Comparison of ENCODE assay signal across 18 cellular contexts in genomic region chr5:146860213-146860891, GRCh38. TPM values are rescaled to one million over a fixed set of nuclear protein-coding genes. Genes with fewer than 3 reads are reported as not detected.
DNase-seq lines count a peak whose midpoint lies in the region; ATAC-seq and TF ChIP-seq lines count a peak whose summit lies in the region.
"Had no signal": no experiment of that assay in that cellular context is flagged by ENCODE, and none has a peak within 500 bp of the region (broad histone marks: within the 10 kb centered on the region; RNA-seq: fewer than 3 reads in every experiment).

No MANE protein-coding gene starts in this region.

- no peak overlapping the region for H3K4me3 ChIP-seq in astrocyte of the spinal cord (ENCODE audit: low read depth, low read length)
- H3K4me3 ChIP-seq: GM12878 had no signal

- DNase-seq in EH (ENCODE audit: low read depth) (peak; percentile 60), LoVo (ENCODE audit: low spot score) (peak; percentile 76), astrocyte of the spinal cord (ENCODE audit: low read depth, low spot score) (peak; percentile 69), nephron progenitor cell (peak; percentile 3), SW 1271 (lab: John Stamatoyannopoulos, UW) (no peak)
- no peak for DNase-seq in activated CD4-positive, alpha-beta memory T cell treated with anti-CD3 and anti-CD28 coated beads for 36 hours
- DNase-seq: activated naive CD4-positive, alpha-beta T cell; C1 segment of cervical spinal cord; effector CD8-positive, alpha-beta T cell; HFFc6; Karpas-422; NCI-H1694; NCI-H524; stimulated activated CD4-positive, alpha-beta T cell treated with anti-CD3 and anti-CD28 coated beads, Interleukin-12 subunit alpha, Interleukin-12 subunit beta, amount 100 ng/mL, for 4 hours; WERI-Rb-1 had no signal

- H3K4me3 Mint-ChIP-seq in nephron progenitor cell, result no peak overlapping the region
- H3K4me3 Mint-ChIP-seq in activated CD4-positive, alpha-beta memory T cell treated with anti-CD3 and anti-CD28 coated beads for 36 hours, result no peak overlapping the region
- H3K4me3 Mint-ChIP-seq: HFFc6 had no signal

- H3K4me1 Mint-ChIP-seq in nephron progenitor cell, result peaks cover 13% of the 10 kb centered on the region
- H3K4me1 Mint-ChIP-seq in activated CD4-positive, alpha-beta memory T cell treated with anti-CD3 and anti-CD28 coated beads for 36 hours (ENCODE audit: low read depth), result peaks cover 2% of the 10 kb centered on the region

- no peaks in the 10 kb centered on the region for H3K9me3 Mint-ChIP-seq in nephron progenitor cell
- H3K9me3 Mint-ChIP-seq in activated CD4-positive, alpha-beta memory T cell treated with anti-CD3 and anti-CD28 coated beads for 36 hours, result no peaks in the 10 kb centered on the region

- no peak overlapping the region for H3K27ac Mint-ChIP-seq in nephron progenitor cell
- H3K27ac Mint-ChIP-seq in activated CD4-positive, alpha-beta memory T cell treated with anti-CD3 and anti-CD28 coated beads for 36 hours, result no peak overlapping the region
- H3K27ac Mint-ChIP-seq: HFFc6 had no signal

- no peaks in the 10 kb centered on the region for H3K36me3 Mint-ChIP-seq in nephron progenitor cell (ENCODE audit: low read depth)
- no peaks in the 10 kb centered on the region for H3K36me3 Mint-ChIP-seq in activated CD4-positive, alpha-beta memory T cell treated with anti-CD3 and anti-CD28 coated beads for 36 hours

- POLR2A ChIA-PET in activated CD4-positive, alpha-beta memory T cell treated with anti-CD3 and anti-CD28 coated beads for 36 hours (lab: Charles Lee), result no interaction called here

- intact Hi-C loops in activated CD4-positive, alpha-beta memory T cell treated with anti-CD3 and anti-CD28 coated beads for 36 hours (cut with micrococcal nuclease), result no loop called here

- ATAC-seq in GM21737 (IDR thresholded peaks at IDR 0.05; ENCODE audit: unreplicated experiment), result no peak
- no peak for ATAC-seq in HG02763 (IDR thresholded peaks at IDR 0.05; ENCODE audit: unreplicated experiment)
- ATAC-seq: GM12878 had no signal

- CTCF ChIA-PET in activated CD4-positive, alpha-beta memory T cell treated with anti-CD3 and anti-CD28 coated beads for 36 hours (lab: Charles Lee), result no interaction called here

- in situ Hi-C loops in astrocyte of the spinal cord (cut with HindIII; ENCODE audit: low sequenced_read_pairs), result no loop called here

- TF ChIP-seq CTCF in astrocyte of the spinal cord (IDR thresholded peaks at IDR 0.05; ENCODE audit: low read depth, low read length) (no peak), nephron progenitor cell (IDR thresholded peaks at IDR 0.05) (no peak)

- H3K27me3 Mint-ChIP-seq in nephron progenitor cell (ENCODE audit: low read depth, poor library complexity), result peaks cover 10% of the 10 kb centered on the region
- no peaks in the 10 kb centered on the region for H3K27me3 Mint-ChIP-seq in activated CD4-positive, alpha-beta memory T cell treated with anti-CD3 and anti-CD28 coated beads for 36 hours

RNA-seq across cellular contexts. Expression of gene PPP2R2B, which starts 18.2 kb away (rescaled TPM):
- total RNA-seq in activated CD4-positive, alpha-beta memory T cell treated with anti-CD3 and anti-CD28 coated beads for 36 hours, result 1 to 10 TPM; 1.0 to 1.1 TPM
- total RNA-seq: GM12878, HFFc6 had no signal

Comparison
In these comparisons a context has a peak if more than half of its experiments do, and no peak if none do; other contexts are left out.
1. DNase-seq: peak in EH (single experiment), LoVo (single experiment), astrocyte of the spinal cord (single experiment) and nephron progenitor cell (single experiment); none in SW 1271 (0 of 2) and activated CD4-positive, alpha-beta memory T cell treated with anti-CD3 and anti-CD28 coated beads for 36 hours (single experiment).